ENCODE assay signal across 8 cellular contexts in genomic region chr14:70188292-70188607, GRCh38. TPM values are rescaled to one million over a fixed set of nuclear protein-coding genes. Genes with fewer than 3 reads are reported as not detected.
DNase-seq lines count a peak whose midpoint lies in the region; ATAC-seq and TF ChIP-seq lines count a peak whose summit lies in the region.

No MANE protein-coding gene starts in this region.

- H3K27ac Mint-ChIP-seq in T-helper 2 cell treated with Interferon-gamma antibody and Interleukin-4, amounts not matched to agents 5 μg/mL and 100 μg/mL, for 36 hours: no peak overlapping the region
- peak overlapping the region in 1 of 2 donors; percentile 58 for H3K27ac Mint-ChIP-seq in natural killer cell

- peaks cover 4 to 8% of the 10 kb centered on the region in 2 donors for H3K4me1 ChIP-seq in duodenal mucosa (ENCODE audit: control insufficient read depth in 1 of 2, insufficient read depth in 2 of 2, low read length in 2 of 2)

- H3K4me3 Mint-ChIP-seq in T-helper 2 cell treated with Interferon-gamma antibody and Interleukin-4, amounts not matched to agents 5 μg/mL and 100 μg/mL, for 36 hours: peak overlapping the region; percentile 81
- H3K4me3 Mint-ChIP-seq in natural killer cell: peak overlapping the region; percentile 89

- no peaks in the 10 kb centered on the region for H3K36me3 ChIP-seq in duodenal mucosa (ENCODE audit: control insufficient read depth in 1 of 2, insufficient read depth in 2 of 2, low read length in 2 of 2)

- H3K9ac ChIP-seq in duodenal mucosa (ENCODE audit: low read depth in 1 of 2, low read length in 2 of 2): no peak overlapping the region

- peak overlapping the region; percentile 56 for H3K4me3 ChIP-seq in duodenal mucosa (ENCODE audit: low read depth in 1 of 2, low read length in 2 of 2)

- peaks cover 64% of the 10 kb centered on the region for H3K27me3 Mint-ChIP-seq in T-helper 2 cell treated with Interferon-gamma antibody and Interleukin-4, amounts not matched to agents 5 μg/mL and 100 μg/mL, for 36 hours (ENCODE audit: low read depth)
- H3K27me3 Mint-ChIP-seq in natural killer cell (ENCODE audit: low read depth in 2 of 2): peaks cover 35 to 38% of the 10 kb centered on the region in 2 donors

- H3K4me1 Mint-ChIP-seq in T-helper 2 cell treated with Interferon-gamma antibody and Interleukin-4, amounts not matched to agents 5 μg/mL and 100 μg/mL, for 36 hours (ENCODE audit: low read depth): peaks cover 14% of the 10 kb centered on the region
- H3K4me1 Mint-ChIP-seq in natural killer cell: peaks cover 19 to 30% of the 10 kb centered on the region in 2 donors

- no peaks in the 10 kb centered on the region for H3K36me3 Mint-ChIP-seq in T-helper 2 cell treated with Interferon-gamma antibody and Interleukin-4, amounts not matched to agents 5 μg/mL and 100 μg/mL, for 36 hours (ENCODE audit: low read depth)
- no peaks in the 10 kb centered on the region for H3K36me3 Mint-ChIP-seq in natural killer cell

- peaks cover 35 to 61% of the 10 kb centered on the region in 2 donors for H3K27me3 ChIP-seq in duodenal mucosa (ENCODE audit: control insufficient read depth in 1 of 2, insufficient read depth in 2 of 2, low read length in 2 of 2)

- no peak overlapping the region for H3K27ac ChIP-seq in duodenal mucosa (ENCODE audit: low read depth, low read length)

- no peaks in the 10 kb centered on the region for H3K9me3 ChIP-seq in duodenal mucosa (ENCODE audit: control insufficient read depth in 1 of 2, low read length in 2 of 2)

- intact Hi-C loops in natural killer cell (cut with micrococcal nuclease): no loop called here

- DNase-seq in T-helper 2 cell treated with Interferon-gamma antibody and Interleukin-4, amounts not matched to agents 5 μg/mL and 100 μg/mL, for 36 hours (ENCODE audit: low spot score): peak; percentile 19
- DNase-seq in T-helper 2 cell (no peak), LHCN-M2 (ENCODE audit: low read depth) (peak; percentile 45), natural killer cell (peak; percentile 26), NCI-H1092 treated with DMSO at 0.1 percent for 48 hours (lab: John Stamatoyannopoulos, UW) (no peak), NCI-H510A (lab: John Stamatoyannopoulos, UW) (no peak)

- ATAC-seq in natural killer cell (peak; percentile 41 to 59 (median 55)), HG03520 (IDR thresholded peaks at IDR 0.05; ENCODE audit: unreplicated experiment) (no peak)

- H3K9me3 Mint-ChIP-seq in T-helper 2 cell treated with Interferon-gamma antibody and Interleukin-4, amounts not matched to agents 5 μg/mL and 100 μg/mL, for 36 hours: no peaks in the 10 kb centered on the region
- no peaks in the 10 kb centered on the region for H3K9me3 Mint-ChIP-seq in natural killer cell

- no peak for TF ChIP-seq CTCF in natural killer cell (IDR thresholded peaks at IDR 0.05)

RNA-seq across cellular contexts. Expression of gene SLC8A3, which starts 0.5 kb away (rescaled TPM):
- total RNA-seq in LHCN-M2 (2014; rRNA removed) (10.6 and 12.8 TPM in 2 replicates), natural killer cell (under 1 TPM; 0.30 to 0.56 (median 0.32) TPM)
- polyA plus RNA-seq in LHCN-M2 (2012): 2.7 TPM

Comparison
In these comparisons a context has a peak if more than half of its experiments do, and no peak if none do; other contexts are left out.
1. DNase-seq: peak in T-helper 2 cell treated with Interferon-gamma antibody and Interleukin-4, amounts not matched to agents 5 μg/mL and 100 μg/mL, for 36 hours (single experiment), LHCN-M2 (single experiment) and natural killer cell (single experiment); none in T-helper 2 cell (0 of 5), NCI-H1092 treated with DMSO at 0.1 percent for 48 hours (single experiment) and NCI-H510A (single experiment).